1 cellular context compared by ENCODE assay signal in the genomic region with DNA sequence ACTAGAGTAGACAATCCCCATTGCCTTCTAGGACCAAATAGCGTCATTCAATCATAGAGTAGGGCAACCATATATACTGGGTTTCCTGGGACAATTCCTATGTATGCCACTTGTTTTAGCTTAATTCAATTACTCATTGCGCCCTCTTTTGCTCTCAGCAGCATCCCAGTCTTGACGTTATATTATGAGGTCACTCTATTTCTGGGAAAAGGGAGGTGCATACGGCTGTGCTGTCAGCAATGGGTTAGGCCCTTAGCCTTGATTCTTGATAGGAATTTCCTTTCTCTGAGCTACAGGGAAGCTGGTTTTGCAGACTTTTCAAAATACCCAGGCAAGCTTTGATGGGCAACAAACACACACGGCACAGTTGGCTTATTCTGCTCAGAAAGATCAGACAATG.
TF ChIP-seq lines count a peak whose summit lies in the region.

No MANE protein-coding gene starts in this region.

TF ChIP-seq in GM23338, 12 proteins besides CTCF, POLR2A, EP300 and RAD21 (continued from another document):
- no peak for TF ChIP-seq POLR2AphosphoS5 (IDR thresholded peaks at IDR 0.05; ENCODE audit: low read depth)
- TF ChIP-seq JUNB (IDR thresholded peaks at IDR 0.05; ENCODE audit: unreplicated experiment): no peak
TF ChIP-seq in GM23338: peak in this region for 0.
